Comparison of ENCODE assay signal across 8 cellular contexts in the genomic region with DNA sequence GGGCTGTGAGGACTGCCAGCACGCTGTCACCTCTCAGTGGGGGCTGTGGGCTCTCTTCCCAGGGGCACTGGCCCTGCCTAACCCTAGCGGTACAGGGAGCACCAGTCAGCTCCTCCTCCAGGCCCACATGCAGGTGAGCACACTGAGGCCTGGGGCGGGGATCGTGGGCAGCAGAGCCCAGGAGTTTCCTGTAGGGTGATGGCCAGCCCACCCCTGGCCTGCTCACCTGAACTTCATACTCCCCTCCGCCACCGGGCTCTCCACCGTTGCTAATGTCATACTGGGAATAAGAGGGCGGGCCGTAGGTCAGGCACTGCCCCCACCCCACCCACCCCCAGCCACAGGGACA. TPM values are rescaled to one million over a fixed set of nuclear protein-coding genes. Genes with fewer than 3 reads are reported as not detected.
A peak's percentile ranks its signal among the peaks of the same experiment; 100 is the strongest.
DNase-seq lines count a peak whose midpoint lies in the region; ATAC-seq and TF ChIP-seq lines count a peak whose summit lies in the region.

No MANE protein-coding gene starts in this region.

- no peaks in the 10 kb centered on the region for H3K36me3 ChIP-seq in BLaER1
- no peaks in the 10 kb centered on the region for H3K36me3 ChIP-seq in PC-3 (ENCODE audit: low read depth, low read length)
- no peaks in the 10 kb centered on the region for H3K36me3 ChIP-seq in fibroblast of lung (ENCODE audit: control insufficient read depth, insufficient read depth, low read length)

- POLR2A ChIA-PET in PC-3 (lab: Charles Lee; ENCODE audit: unreplicated experiment), result no interaction called here

- peaks cover 3% of the 10 kb centered on the region for H3K9me3 Mint-ChIP-seq in progenitor cell of endocrine pancreas (ENCODE audit: low read depth)

- DNase-seq in PC-3, result no peak
- no peak for DNase-seq in fibroblast of lung (ENCODE audit: low read depth in 2 of 2)
- no peak for DNase-seq in progenitor cell of endocrine pancreas (ENCODE audit: low spot score, unreplicated experiment)
- no peak for DNase-seq in GM19238 (ENCODE audit: insufficient read length, low spot score)
- DNase-seq in glomerular visceral epithelial cell (ENCODE audit: extremely low spot score), result no peak

- no peaks in the 10 kb centered on the region for H3K36me3 Mint-ChIP-seq in progenitor cell of endocrine pancreas (ENCODE audit: insufficient read depth)

- H3K9me3 ChIP-seq in BLaER1, result no peaks in the 10 kb centered on the region
- H3K9me3 ChIP-seq in PC-3 (ENCODE audit: low read length), result no peaks in the 10 kb centered on the region
- H3K9me3 ChIP-seq in fibroblast of lung (ENCODE audit: control insufficient read depth, insufficient read depth, low read depth, low read length), result no peaks in the 10 kb centered on the region

- intact Hi-C loops in PC-3 (cut with micrococcal nuclease), result no loop called here

- H2AFZ ChIP-seq in PC-3 (ENCODE audit: low read length) (peak overlapping the region; percentile 84), fibroblast of lung (ENCODE audit: low read length) (peak overlapping the region; percentile 75)

- H3K4me2 ChIP-seq in BLaER1 (peak overlapping the region; percentile 95), PC-3 (ENCODE audit: low read length) (peak overlapping the region; percentile 86), fibroblast of lung (ENCODE audit: extremely low read depth, insufficient read depth, low read length) (peak overlapping the region; percentile 64)

- H3K27ac Mint-ChIP-seq in progenitor cell of endocrine pancreas, result peak overlapping the region; percentile 10

- peak; percentile 18 for ATAC-seq in PC-3
- no peak for ATAC-seq in HG02870 (IDR thresholded peaks at IDR 0.05; ENCODE audit: unreplicated experiment)
- ATAC-seq in HG03095 (IDR thresholded peaks at IDR 0.05; ENCODE audit: unreplicated experiment), result no peak

- H4K20me1 ChIP-seq in BLaER1, result peaks cover 19% of the 10 kb centered on the region
- H4K20me1 ChIP-seq in PC-3 (ENCODE audit: low read length), result no peaks in the 10 kb centered on the region
- no peaks in the 10 kb centered on the region for H4K20me1 ChIP-seq in fibroblast of lung (ENCODE audit: control insufficient read depth, extremely low read depth, insufficient read depth, low read length)

- peaks cover 57% of the 10 kb centered on the region for H3K4me1 ChIP-seq in BLaER1
- peaks cover 10% of the 10 kb centered on the region; the same call in 1 of the 2 replicates for H3K4me1 ChIP-seq in PC-3 (ENCODE audit: insufficient read depth, low read length)
- H3K4me1 ChIP-seq in fibroblast of lung (ENCODE audit: control insufficient read depth, extremely low read depth, insufficient read depth, low read length), result peaks cover 12% of the 10 kb centered on the region

- BruUV-seq in PC-3 (replicated peaks; lab: Mats Ljungman, UMichigan), result no TSS peak

- H3K9me2 ChIP-seq in PC-3 (replicated peaks; ENCODE audit: low read length), result no peaks in the 10 kb centered on the region

- H3K79me2 ChIP-seq in PC-3 (ENCODE audit: low read length) (no peaks in the 10 kb centered on the region), fibroblast of lung (ENCODE audit: control insufficient read depth, insufficient read depth, low read length) (no peaks in the 10 kb centered on the region)

- H3K4me3 ChIP-seq in BLaER1 (no peak overlapping the region), PC-3 (ENCODE audit: low read length) (peak overlapping the region; percentile 46; the same call in 1 of the 2 replicates), fibroblast of lung (replicated peaks in 1 of 4; ENCODE audit: control extremely low read depth in 1 of 4, insufficient read depth in 1 of 4, low read depth in 3 of 4, low read length in 4 of 4) (peak overlapping the region in 1 of 4 experiments; percentile 10)

- no peaks in the 10 kb centered on the region for H3K27me3 Mint-ChIP-seq in progenitor cell of endocrine pancreas

- peaks cover 13% of the 10 kb centered on the region for H3K4me1 Mint-ChIP-seq in progenitor cell of endocrine pancreas (ENCODE audit: low read depth)

- H3F3A ChIP-seq in PC-3 (ENCODE audit: low read length, unreplicated experiment), result no peaks in the 10 kb centered on the region

- no peaks in the 10 kb centered on the region for H3K27me3 ChIP-seq in BLaER1
- H3K27me3 ChIP-seq in PC-3 (ENCODE audit: low read length), result no peaks in the 10 kb centered on the region
- H3K27me3 ChIP-seq in fibroblast of lung (ENCODE audit: control insufficient read depth, insufficient read depth, low read length), result peaks cover 7% of the 10 kb centered on the region

- H3K27ac ChIP-seq in BLaER1 (no peak overlapping the region), PC-3 (ENCODE audit: low read length) (no peak overlapping the region), fibroblast of lung (ENCODE audit: insufficient read depth, low read length) (no peak overlapping the region)

- TF ChIP-seq CTCF in PC-3 (conservative IDR thresholded peaks at IDR 0.05; ENCODE audit: low read depth, low read length), result no peak
- no peak for TF ChIP-seq CTCF in fibroblast of lung (conservative IDR thresholded peaks at IDR 0.05 in 1 of 2, IDR thresholded peaks at IDR 0.05 in 1 of 2; ENCODE audit: low read depth in 1 of 2, low read length in 2 of 2)
- TF ChIP-seq CTCF in progenitor cell of endocrine pancreas (IDR thresholded peaks at IDR 0.05; ENCODE audit: unreplicated experiment), result no peak

- H3K4me3 Mint-ChIP-seq in progenitor cell of endocrine pancreas (ENCODE audit: low read depth), result peak overlapping the region; percentile 33

- CTCF ChIA-PET in PC-3 (lab: Charles Lee), result interaction anchor here (0.6 to 1.3 kb wide), 13 partner anchors 12 to 1510 kb away, joined by 3 to 8 read pairs (median 5); partner anchors contain the start of genes BCL9L, CENATAC and DDX6

- H3K9ac ChIP-seq in BLaER1 (no peak overlapping the region), PC-3 (ENCODE audit: low read length) (no peak overlapping the region), fibroblast of lung (ENCODE audit: insufficient read depth, low read length) (peak overlapping the region; percentile 50)

RNA-seq across cellular contexts. Expression of gene TREH, which starts 10.0 kb away (rescaled TPM):
- total RNA-seq in PC-3 (2014; rRNA removed), result not detected in 2 replicates
- not detected in 2 replicates for total RNA-seq in fibroblast of lung
- not detected in 2 replicates for polyA plus RNA-seq in fibroblast of lung
- polyA plus RNA-seq in fibroblast of lung (2012), result 0.20 and 0.31 TPM in 2 replicates
- not detected in 2 replicates for polyA minus RNA-seq in fibroblast of lung (ENCODE audit: low replicate concordance)
- total RNA-seq in progenitor cell of endocrine pancreas, result not detected in 2 replicates
